In genomic region chr2:64324746-64325410, GRCh38 we compare ENCODE assay signal across 27 cellular contexts.
DNase-seq lines count a peak whose midpoint lies in the region; ATAC-seq, FAIRE-seq and TF ChIP-seq lines count a peak whose summit lies in the region.
"Had no signal": no experiment of that assay in that cellular context is flagged by ENCODE, and none has a peak within 500 bp of the region (broad histone marks: within the 10 kb centered on the region; RNA-seq: fewer than 3 reads in every experiment).

No MANE protein-coding gene starts in this region.

- H3K36me3 Mint-ChIP-seq in activated CD8-positive, alpha-beta memory T cell treated with anti-CD3 and anti-CD28 coated beads, Interleukin-2, amount 10 ng/mL, durations not matched to agents 7 days and 5 days, result no peaks in the 10 kb centered on the region
- H3K36me3 Mint-ChIP-seq in naive thymus-derived CD8-positive, alpha-beta T cell, result no peaks in the 10 kb centered on the region
- H3K36me3 Mint-ChIP-seq: CD14-positive monocyte had no signal

- H3K9me3 Mint-ChIP-seq in activated CD8-positive, alpha-beta memory T cell treated with anti-CD3 and anti-CD28 coated beads, Interleukin-2, amount 10 ng/mL, durations not matched to agents 7 days and 5 days (ENCODE audit: low read depth), result no peaks in the 10 kb centered on the region
- H3K9me3 Mint-ChIP-seq in naive thymus-derived CD8-positive, alpha-beta T cell, result no peaks in the 10 kb centered on the region

- H3K27me3 ChIP-seq in WERI-Rb-1 (ENCODE audit: insufficient read depth, low read depth, severe bottlenecking) (no peaks in the 10 kb centered on the region), BE2C (no peaks in the 10 kb centered on the region)
- H3K27me3 ChIP-seq: esophagus squamous epithelium, gastrocnemius medialis, neutrophil, testis, uterus had no signal

- peak; percentile 94 for FAIRE-seq in D721Med (lab: Jason Lieb, UNC)
- FAIRE-seq: bronchial epithelial cell, islet of Langerhans had no signal

- H3K4me1 Mint-ChIP-seq in activated CD8-positive, alpha-beta memory T cell treated with anti-CD3 and anti-CD28 coated beads, Interleukin-2, amount 10 ng/mL, durations not matched to agents 7 days and 5 days, result peaks cover 38% of the 10 kb centered on the region
- peaks cover 16 to 59% (median 47%) of the 10 kb centered on the region in 4 donors for H3K4me1 Mint-ChIP-seq in naive thymus-derived CD8-positive, alpha-beta T cell

- no peak overlapping the region for H3K4me3 Mint-ChIP-seq in activated CD8-positive, alpha-beta memory T cell treated with anti-CD3 and anti-CD28 coated beads, Interleukin-2, amount 10 ng/mL, durations not matched to agents 7 days and 5 days
- peak overlapping the region in 5 of 10 donors; percentile 13 to 85 (median 41) for H3K4me3 Mint-ChIP-seq in naive thymus-derived CD8-positive, alpha-beta T cell
- H3K4me3 Mint-ChIP-seq: CD14-positive monocyte, endodermal cell had no signal

- no peak for TF ChIP-seq CTCF in D721Med (IDR thresholded peaks at IDR 0.05; ENCODE audit: insufficient read depth, missing control alignments)
- TF ChIP-seq CTCF in WERI-Rb-1 (IDR thresholded peaks at IDR 0.05; ENCODE audit: low read depth, low read length), result no peak
- TF ChIP-seq CTCF in BE2C (IDR thresholded peaks at IDR 0.05; ENCODE audit: low read depth, low read length), result no peak

- peaks cover 4% of the 10 kb centered on the region; the same call in 1 of the 2 replicates for H3K4me1 ChIP-seq in BE2C
- H3K4me1 ChIP-seq: testis, uterus had no signal

- POLR2A ChIA-PET in naive thymus-derived CD8-positive, alpha-beta T cell (lab: Charles Lee), result interaction anchor here (5.7 kb wide), 1 partner anchor 275 kb away, joined by 69 read pairs; no protein-coding TSS in a partner anchor

- no peak for ATAC-seq in activated CD8-positive, alpha-beta memory T cell treated with anti-CD3 and anti-CD28 coated beads, Interleukin-2, amount 10 ng/mL, durations not matched to agents 7 days and 5 days
- ATAC-seq in naive thymus-derived CD8-positive, alpha-beta T cell, result no peak
- ATAC-seq in GM18498 (IDR thresholded peaks at IDR 0.05; ENCODE audit: unreplicated experiment), result no peak
- ATAC-seq: gastrocnemius medialis had no signal

- peak overlapping the region; percentile 57 for H3K27ac ChIP-seq in WERI-Rb-1
- H3K27ac ChIP-seq: coronary artery, gastrocnemius medialis, neutrophil, prostate gland, testis, uterus had no signal

- CTCF ChIA-PET in activated CD8-positive, alpha-beta memory T cell treated with anti-CD3 and anti-CD28 coated beads, Interleukin-2, amount 10 ng/mL, durations not matched to agents 7 days and 5 days (lab: Charles Lee), result interaction anchor here (1.0 to 10.2 kb wide), 6 partner anchors 29 to 301 kb away, joined by 3 to 245 read pairs (median 7); no protein-coding TSS in a partner anchor

- H3K27me3 Mint-ChIP-seq in activated CD8-positive, alpha-beta memory T cell treated with anti-CD3 and anti-CD28 coated beads, Interleukin-2, amount 10 ng/mL, durations not matched to agents 7 days and 5 days, result peaks cover 27% of the 10 kb centered on the region
- H3K27me3 Mint-ChIP-seq in naive thymus-derived CD8-positive, alpha-beta T cell, result no peaks in the 10 kb centered on the region

- H3K4me3 ChIP-seq in WERI-Rb-1 (ENCODE audit: low read depth, low read length) (no peak overlapping the region), BE2C (ENCODE audit: low read depth, low read length) (no peak overlapping the region)
- H3K4me3 ChIP-seq: coronary artery, esophagus squamous epithelium, gastrocnemius medialis, prostate gland, testis, uterus had no signal

- peak overlapping the region; percentile 38 for H3K27ac Mint-ChIP-seq in activated CD8-positive, alpha-beta memory T cell treated with anti-CD3 and anti-CD28 coated beads, Interleukin-2, amount 10 ng/mL, durations not matched to agents 7 days and 5 days
- H3K27ac Mint-ChIP-seq in naive thymus-derived CD8-positive, alpha-beta T cell, result peak overlapping the region; percentile 61 to 98 (median 96)
- H3K27ac Mint-ChIP-seq: endodermal cell had no signal

- no peak for DNase-seq in activated CD8-positive, alpha-beta memory T cell treated with anti-CD3 and anti-CD28 coated beads, Interleukin-2, amount 10 ng/mL, durations not matched to agents 7 days and 5 days
- no peak for DNase-seq in activated CD8-positive, alpha-beta memory T cell treated with anti-CD3 and anti-CD28 coated beads, Interleukin-2, amount 50 U/mL, for 48 hours
- DNase-seq in D721Med (ENCODE audit: insufficient read length, low spot score) (peak; percentile 65), WERI-Rb-1 (peak; percentile 69), BE2C (no peak), NCI-H1048 (lab: John Stamatoyannopoulos, UW) (no peak)
- no peak for DNase-seq in naive thymus-derived CD8-positive, alpha-beta T cell
- DNase-seq: amygdala, DMS53, endodermal cell, esophagus squamous epithelium, gastrocnemius medialis, GDM1, hypothalamus, MM.1S, NCI-H748 treated with DMSO at 0.1 percent for 48 hours, SHP77 treated with DMSO at 0.1 percent for 48 hours, SW 1271, testis, uterus had no signal

- H3K9me3 ChIP-seq in WERI-Rb-1 (ENCODE audit: severe bottlenecking) (peaks cover 4% of the 10 kb centered on the region), BE2C (no peaks in the 10 kb centered on the region)
- H3K9me3 ChIP-seq: esophagus squamous epithelium, gastrocnemius medialis, neutrophil, prostate gland, testis, uterus had no signal

- H3K36me3 ChIP-seq in WERI-Rb-1, result no peaks in the 10 kb centered on the region
- no peaks in the 10 kb centered on the region for H3K36me3 ChIP-seq in BE2C
- H3K36me3 ChIP-seq: esophagus squamous epithelium, gastrocnemius medialis, neutrophil, prostate gland, uterus had no signal

Comparison
In these comparisons a context has a peak if more than half of its experiments do, and no peak if none do; other contexts are left out.
1. DNase-seq: peak in D721Med (single experiment) and WERI-Rb-1 (single experiment); none in activated CD8-positive, alpha-beta memory T cell treated with anti-CD3 and anti-CD28 coated beads, Interleukin-2, amount 10 ng/mL, durations not matched to agents 7 days and 5 days (single experiment), activated CD8-positive, alpha-beta memory T cell treated with anti-CD3 and anti-CD28 coated beads, Interleukin-2, amount 50 U/mL, for 48 hours (single experiment), naive thymus-derived CD8-positive, alpha-beta T cell (0 of 10), BE2C (single experiment) and NCI-H1048 (single experiment).